In genomic region chr5:175079707-175080106, GRCh38 we compare ENCODE assay signal across 6 cellular contexts.
"Had no signal": no experiment of that assay in that cellular context is flagged by ENCODE, and none has a peak within 500 bp of the region (broad histone marks: within the 10 kb centered on the region; RNA-seq: fewer than 3 reads in every experiment).

No MANE protein-coding gene starts in this region.

- FAIRE-seq: HTR-8/SVneo, K562 had no signal

- DNase-seq: IMR-90, KBM-7, KG1 had no signal

- H3K4me3 ChIP-seq: K562 had no signal

- H3K27ac ChIP-seq: HL-60 had no signal

- ATAC-seq: K562 had no signal
